In the genomic region with DNA sequence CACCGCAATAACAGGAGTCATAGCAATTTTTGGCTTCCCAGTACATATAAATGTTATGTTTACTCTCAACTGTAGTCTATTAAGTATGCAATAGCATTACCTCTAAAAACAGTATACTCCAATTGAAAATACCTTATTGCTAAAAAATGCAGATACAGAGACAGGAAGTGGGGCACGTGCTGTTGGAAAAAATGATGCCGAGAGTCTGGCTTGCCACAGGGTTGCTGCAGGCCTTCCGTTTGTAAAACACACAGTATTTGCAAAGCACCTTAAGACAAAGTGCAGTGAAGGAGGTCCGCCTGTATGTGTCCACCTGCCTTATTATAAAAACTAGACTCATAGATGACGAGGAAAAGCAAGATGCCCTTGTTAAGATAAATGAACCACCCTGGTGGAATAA, we compare ENCODE assay signal across 1 cellular context.
TF ChIP-seq lines count a peak whose summit lies in the region.

No MANE protein-coding gene starts in this region.

TF ChIP-seq in SK-N-SH treated with all-trans-retinoic acid at 6 μM for 48 hours, 23 proteins besides CTCF, POLR2A, EP300 and RAD21 (continued from another document):
- TF ChIP-seq, protein P1, sequence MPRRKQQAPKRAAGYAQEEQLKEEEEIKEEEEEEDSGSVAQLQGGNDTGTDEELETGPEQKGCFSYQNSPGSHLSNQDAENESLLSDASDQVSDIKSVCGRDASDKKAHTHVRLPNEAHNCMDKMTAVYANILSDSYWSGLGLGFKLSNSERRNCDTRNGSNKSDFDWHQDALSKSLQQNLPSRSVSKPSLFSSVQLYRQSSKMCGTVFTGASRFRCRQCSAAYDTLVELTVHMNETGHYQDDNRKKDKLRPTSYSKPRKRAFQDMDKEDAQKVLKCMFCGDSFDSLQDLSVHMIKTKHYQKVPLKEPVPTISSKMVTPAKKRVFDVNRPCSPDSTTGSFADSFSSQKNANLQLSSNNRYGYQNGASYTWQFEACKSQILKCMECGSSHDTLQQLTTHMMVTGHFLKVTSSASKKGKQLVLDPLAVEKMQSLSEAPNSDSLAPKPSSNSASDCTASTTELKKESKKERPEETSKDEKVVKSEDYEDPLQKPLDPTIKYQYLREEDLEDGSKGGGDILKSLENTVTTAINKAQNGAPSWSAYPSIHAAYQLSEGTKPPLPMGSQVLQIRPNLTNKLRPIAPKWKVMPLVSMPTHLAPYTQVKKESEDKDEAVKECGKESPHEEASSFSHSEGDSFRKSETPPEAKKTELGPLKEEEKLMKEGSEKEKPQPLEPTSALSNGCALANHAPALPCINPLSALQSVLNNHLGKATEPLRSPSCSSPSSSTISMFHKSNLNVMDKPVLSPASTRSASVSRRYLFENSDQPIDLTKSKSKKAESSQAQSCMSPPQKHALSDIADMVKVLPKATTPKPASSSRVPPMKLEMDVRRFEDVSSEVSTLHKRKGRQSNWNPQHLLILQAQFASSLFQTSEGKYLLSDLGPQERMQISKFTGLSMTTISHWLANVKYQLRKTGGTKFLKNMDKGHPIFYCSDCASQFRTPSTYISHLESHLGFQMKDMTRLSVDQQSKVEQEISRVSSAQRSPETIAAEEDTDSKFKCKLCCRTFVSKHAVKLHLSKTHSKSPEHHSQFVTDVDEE (CRISPR knock-in tag; IDR thresholded peaks at IDR 0.05): no peak
- TF ChIP-seq, protein P2, sequence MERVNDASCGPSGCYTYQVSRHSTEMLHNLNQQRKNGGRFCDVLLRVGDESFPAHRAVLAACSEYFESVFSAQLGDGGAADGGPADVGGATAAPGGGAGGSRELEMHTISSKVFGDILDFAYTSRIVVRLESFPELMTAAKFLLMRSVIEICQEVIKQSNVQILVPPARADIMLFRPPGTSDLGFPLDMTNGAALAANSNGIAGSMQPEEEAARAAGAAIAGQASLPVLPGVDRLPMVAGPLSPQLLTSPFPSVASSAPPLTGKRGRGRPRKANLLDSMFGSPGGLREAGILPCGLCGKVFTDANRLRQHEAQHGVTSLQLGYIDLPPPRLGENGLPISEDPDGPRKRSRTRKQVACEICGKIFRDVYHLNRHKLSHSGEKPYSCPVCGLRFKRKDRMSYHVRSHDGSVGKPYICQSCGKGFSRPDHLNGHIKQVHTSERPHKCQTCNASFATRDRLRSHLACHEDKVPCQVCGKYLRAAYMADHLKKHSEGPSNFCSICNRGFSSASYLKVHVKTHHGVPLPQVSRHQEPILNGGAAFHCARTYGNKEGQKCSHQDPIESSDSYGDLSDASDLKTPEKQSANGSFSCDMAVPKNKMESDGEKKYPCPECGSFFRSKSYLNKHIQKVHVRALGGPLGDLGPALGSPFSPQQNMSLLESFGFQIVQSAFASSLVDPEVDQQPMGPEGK (CRISPR knock-in tag; IDR thresholded peaks at IDR 0.05; ENCODE audit: borderline replicate concordance): no peak
- TF ChIP-seq, protein P3, sequence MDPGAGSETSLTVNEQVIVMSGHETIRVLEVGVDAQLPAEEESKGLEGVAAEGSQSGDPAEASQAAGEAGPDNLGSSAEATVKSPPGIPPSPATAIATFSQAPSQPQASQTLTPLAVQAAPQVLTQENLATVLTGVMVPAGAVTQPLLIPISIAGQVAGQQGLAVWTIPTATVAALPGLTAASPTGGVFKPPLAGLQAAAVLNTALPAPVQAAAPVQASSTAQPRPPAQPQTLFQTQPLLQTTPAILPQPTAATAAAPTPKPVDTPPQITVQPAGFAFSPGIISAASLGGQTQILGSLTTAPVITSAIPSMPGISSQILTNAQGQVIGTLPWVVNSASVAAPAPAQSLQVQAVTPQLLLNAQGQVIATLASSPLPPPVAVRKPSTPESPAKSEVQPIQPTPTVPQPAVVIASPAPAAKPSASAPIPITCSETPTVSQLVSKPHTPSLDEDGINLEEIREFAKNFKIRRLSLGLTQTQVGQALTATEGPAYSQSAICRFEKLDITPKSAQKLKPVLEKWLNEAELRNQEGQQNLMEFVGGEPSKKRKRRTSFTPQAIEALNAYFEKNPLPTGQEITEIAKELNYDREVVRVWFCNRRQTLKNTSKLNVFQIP (CRISPR knock-in tag; IDR thresholded peaks at IDR 0.05; ENCODE audit: borderline replicate concordance, low read depth): no peak
- TF ChIP-seq BACH2 (CRISPR knock-in tag; IDR thresholded peaks at IDR 0.05; ENCODE audit: borderline replicate concordance): no peak
- TF ChIP-seq, protein P4, sequence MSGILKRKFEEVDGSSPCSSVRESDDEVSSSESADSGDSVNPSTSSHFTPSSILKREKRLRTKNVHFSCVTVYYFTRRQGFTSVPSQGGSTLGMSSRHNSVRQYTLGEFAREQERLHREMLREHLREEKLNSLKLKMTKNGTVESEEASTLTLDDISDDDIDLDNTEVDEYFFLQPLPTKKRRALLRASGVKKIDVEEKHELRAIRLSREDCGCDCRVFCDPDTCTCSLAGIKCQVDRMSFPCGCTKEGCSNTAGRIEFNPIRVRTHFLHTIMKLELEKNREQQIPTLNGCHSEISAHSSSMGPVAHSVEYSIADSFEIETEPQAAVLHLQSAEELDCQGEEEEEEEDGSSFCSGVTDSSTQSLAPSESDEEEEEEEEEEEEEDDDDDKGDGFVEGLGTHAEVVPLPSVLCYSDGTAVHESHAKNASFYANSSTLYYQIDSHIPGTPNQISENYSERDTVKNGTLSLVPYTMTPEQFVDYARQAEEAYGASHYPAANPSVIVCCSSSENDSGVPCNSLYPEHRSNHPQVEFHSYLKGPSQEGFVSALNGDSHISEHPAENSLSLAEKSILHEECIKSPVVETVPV (CRISPR knock-in tag; IDR thresholded peaks at IDR 0.05): no peak
TF ChIP-seq in SK-N-SH treated with all-trans-retinoic acid at 6 μM for 48 hours: peak in this region for 0.
